8 cellular contexts compared by ENCODE assay signal in genomic region chr17:47889734-47890529, GRCh38. TPM values are rescaled to one million over a fixed set of nuclear protein-coding genes. Genes with fewer than 3 reads are reported as not detected.
A peak's percentile ranks its signal among the peaks of the same experiment; 100 is the strongest.
DNase-seq lines count a peak whose midpoint lies in the region; ATAC-seq, FAIRE-seq and TF ChIP-seq lines count a peak whose summit lies in the region.

No MANE protein-coding gene starts in this region.

- no peak for TF ChIP-seq EP300 in ovary (IDR thresholded peaks at IDR 0.05)

- 32 to 38% (median 35%) methylated on average over 11 of the region's 11 CpGs for WGBS in ovary, 3 donors

- no peak for FAIRE-seq in frontal cortex (lab: Jason Lieb, UNC)

- DNase-seq in NB4 (ENCODE audit: low read depth) (peak; percentile 83), SK-MEL-5 (ENCODE audit: low read depth, low spot score) (peak; percentile 83), activated gamma-delta T cell (lab: John Stamatoyannopoulos, UW) (peak; percentile 44), frontal cortex (ENCODE audit: low spot score in 2 of 2) (peak; percentile 54 to 73), ovary (peak; percentile 84 to 92 (median 90)), tibial artery (peak; percentile 84 to 89)

- in situ Hi-C loops in SK-MEL-5 (cut with HindIII; ENCODE audit: low pct_unique_long_range_greater_than_20kb, low sequenced_read_pairs), result no loop called here

- TF ChIP-seq POLR2A in NB4 (IDR thresholded peaks at IDR 0.05; ENCODE audit: extremely low read depth, insufficient read length) (no peak), ovary (IDR thresholded peaks at IDR 0.05) (no peak)

- TF ChIP-seq CTCF in GM12874 (IDR thresholded peaks at IDR 0.05; ENCODE audit: insufficient read depth, low read depth, low read length), result peak; percentile 90
- peak; percentile 90 for TF ChIP-seq CTCF in NB4 (IDR thresholded peaks at IDR 0.05; ENCODE audit: low read depth, low read length)
- TF ChIP-seq CTCF in ovary (IDR thresholded peaks at IDR 0.05), result peak; percentile 86 to 94 (median 89)
- peak; percentile 93 to 95 for TF ChIP-seq CTCF in tibial artery (IDR thresholded peaks at IDR 0.05)

- H3K4me1 ChIP-seq in ovary (ENCODE audit: insufficient read depth) (no peaks in the 10 kb centered on the region), tibial artery (peaks cover 0 to 15% (median 7%) of the 10 kb centered on the region in 4 donors)

- no peaks in the 10 kb centered on the region for H3K9me3 ChIP-seq in ovary
- H3K9me3 ChIP-seq in tibial artery, result no peaks in the 10 kb centered on the region

- H3K36me3 ChIP-seq in ovary, result no peaks in the 10 kb centered on the region
- no peaks in the 10 kb centered on the region for H3K36me3 ChIP-seq in tibial artery

- ATAC-seq in GM18517 (IDR thresholded peaks at IDR 0.05; ENCODE audit: unreplicated experiment), result no peak

- H3K4me3 ChIP-seq in NB4 (ENCODE audit: low read depth, low read length), result no peak overlapping the region
- no peak overlapping the region for H3K4me3 ChIP-seq in ovary
- no peak overlapping the region for H3K4me3 ChIP-seq in tibial artery

- H3K27me3 ChIP-seq in ovary (no peaks in the 10 kb centered on the region), tibial artery (no peaks in the 10 kb centered on the region)

- intact Hi-C loops in ovary (cut with DNase I), result loop anchor here (1.0 to 10.0 kb wide), 4 partner anchors 43 to 55 kb away; partner anchors contain the start of genes PNPO (in 1 of the 4) and SCRN2 (in 1 of the 4)
- intact Hi-C loops in tibial artery (cut with DNase I; ENCODE audit: low total_unique reads), result loop anchor here (2.0 to 10.0 kb wide), 2 partner anchors 49 to 75 kb away; partner anchors contain the start of gene SCRN2

- H3K27ac ChIP-seq in ovary (no peak overlapping the region), tibial artery (no peak overlapping the region)

RNA-seq across cellular contexts. Expression of gene SP2, which starts 6.1 kb away (rescaled TPM):
- total RNA-seq in SK-MEL-5 (2014; rRNA removed; shearing (Covaris generic)), result 1.2 and 2.9 TPM in 2 replicates
- polyA plus RNA-seq in SK-MEL-5 (2015; cell fraction: cytosol; rRNA removed), result 27.7 and 27.8 TPM in 2 replicates
- 10.4 and 14.5 TPM in 2 replicates for polyA plus RNA-seq in SK-MEL-5 (2015; cell fraction: nucleus; rRNA removed)
- total RNA-seq in frontal cortex (0.82 TPM), ovary (10 to 100 TPM in 5 of 7 donors, 1 to 10 TPM in 2; 2.6 to 22.5 (median 14.6) TPM)
- 10 to 100 TPM; 15.0 to 19.4 TPM for polyA plus RNA-seq in ovary

RNA-seq across cellular contexts. Expression of gene SP6, which starts 39.0 kb away (rescaled TPM):
- total RNA-seq in SK-MEL-5 (2014; rRNA removed; shearing (Covaris generic)), result 0.05 TPM in 1 of 2 replicates, not detected in the other
- 0.03 and 0.20 TPM in 2 replicates for polyA plus RNA-seq in SK-MEL-5 (2015; cell fraction: cytosol; rRNA removed)
- polyA plus RNA-seq in SK-MEL-5 (2015; cell fraction: nucleus; rRNA removed), result not detected in 2 replicates
- total RNA-seq in frontal cortex (not detected), ovary (1 to 10 TPM in 5 of 7 donors, under 1 TPM in 2; 0.66 to 4.3 (median 1.3) TPM)
- 1 to 10 TPM in 1 of 2 donors, under 1 TPM in 1; 0.25 to 1.1 TPM for polyA plus RNA-seq in ovary

RNA-seq across cellular contexts. Expression of gene SCRN2, which starts 48.9 kb away (rescaled TPM):
- total RNA-seq in SK-MEL-5 (2014; rRNA removed; shearing (Covaris generic)), result 6.9 and 9.2 TPM in 2 replicates
- polyA plus RNA-seq in SK-MEL-5 (2015; cell fraction: cytosol; rRNA removed), result 6.1 and 9.1 TPM in 2 replicates
- polyA plus RNA-seq in SK-MEL-5 (2015; cell fraction: nucleus; rRNA removed), result 144 and 215 TPM in 2 replicates
- total RNA-seq in frontal cortex (24.1 TPM), ovary (10 to 100 TPM; 25.4 to 43.9 (median 36.8) TPM)
- 10 to 100 TPM in 1 of 2 donors, 1 to 10 TPM in 1; 5.6 to 45.5 TPM for polyA plus RNA-seq in ovary

RNA-seq across cellular contexts. Expression of gene PNPO, which starts 51.4 kb away (rescaled TPM):
- total RNA-seq in SK-MEL-5 (2014; rRNA removed; shearing (Covaris generic)), result 27.0 and 37.4 TPM in 2 replicates
- polyA plus RNA-seq in SK-MEL-5 (2015; cell fraction: cytosol; rRNA removed), result 47.7 and 60.8 TPM in 2 replicates
- 14.8 and 20.8 TPM in 2 replicates for polyA plus RNA-seq in SK-MEL-5 (2015; cell fraction: nucleus; rRNA removed)
- total RNA-seq in frontal cortex, result 7.3 TPM
- 10 to 100 TPM in 6 of 7 donors, 1 to 10 TPM in 1; 9.5 to 26.5 (median 21.8) TPM for total RNA-seq in ovary
- 10 to 100 TPM in 1 of 2 donors, 1 to 10 TPM in 1; 6.1 to 32.4 TPM for polyA plus RNA-seq in ovary

RNA-seq across cellular contexts. Expression of gene LRRC46, which starts 58.5 kb away (rescaled TPM):
- not detected in 2 replicates for total RNA-seq in SK-MEL-5 (2014; rRNA removed; shearing (Covaris generic))
- polyA plus RNA-seq in SK-MEL-5 (2015; cell fraction: cytosol; rRNA removed), result 0.87 and 1.0 TPM in 2 replicates
- polyA plus RNA-seq in SK-MEL-5 (2015; cell fraction: nucleus; rRNA removed), result 2.0 and 5.4 TPM in 2 replicates
- total RNA-seq in frontal cortex (not detected), ovary (10 to 100 TPM in 1 of 7 donors, 1 to 10 TPM in 3, under 1 TPM in 3; 0.35 to 17.1 (median 1.2) TPM)
- 1 to 10 TPM in 1 of 2 donors, under 1 TPM in 1; 0.31 to 1.6 TPM for polyA plus RNA-seq in ovary
